ENCODE assay signal across 21 cellular contexts in the genomic region with DNA sequence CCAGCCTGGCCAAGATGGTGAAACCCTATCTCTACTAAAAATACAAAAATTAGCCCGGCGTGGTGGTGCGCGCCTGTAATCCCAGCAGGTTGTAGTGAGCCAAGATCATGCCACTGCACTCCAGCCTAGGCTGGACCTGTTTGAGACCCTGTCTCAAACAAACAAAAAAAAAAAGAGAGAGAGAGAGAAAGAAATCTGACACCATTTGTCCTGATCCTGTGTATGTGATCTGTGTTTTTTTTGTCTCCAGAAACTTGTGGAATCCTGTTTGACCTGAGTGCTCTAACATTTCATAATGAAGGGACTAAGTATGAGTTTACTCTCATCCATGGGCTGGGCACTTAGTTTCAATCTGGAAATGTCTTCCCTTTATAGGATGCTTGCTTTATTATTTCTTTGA. TPM values are rescaled to one million over a fixed set of nuclear protein-coding genes. Genes with fewer than 3 reads are reported as not detected.
A peak's percentile ranks its signal among the peaks of the same experiment; 100 is the strongest.
DNase-seq lines count a peak whose midpoint lies in the region; ATAC-seq and TF ChIP-seq lines count a peak whose summit lies in the region.
"Had no signal": no experiment of that assay in that cellular context is flagged by ENCODE, and none has a peak within 500 bp of the region (broad histone marks: within the 10 kb centered on the region; RNA-seq: fewer than 3 reads in every experiment).

No MANE protein-coding gene starts in this region.

- no peaks in the 10 kb centered on the region for H3K27me3 ChIP-seq in BLaER1 treated with 17β-estradiol and CSF1 and Interleukin-3, amounts not matched to agents 10 nM and 100 nM
- no peaks in the 10 kb centered on the region for H3K27me3 ChIP-seq in Panc1 (ENCODE audit: control insufficient read depth, insufficient read depth, low read length)
- no peaks in the 10 kb centered on the region for H3K27me3 ChIP-seq in right atrium auricular region

- H3K4me1 Mint-ChIP-seq in central memory CD8-positive, alpha-beta T cell: peaks cover 53% of the 10 kb centered on the region

- peaks cover 7% of the 10 kb centered on the region for H3K36me3 Mint-ChIP-seq in central memory CD8-positive, alpha-beta T cell (ENCODE audit: insufficient read depth)

- peak overlapping the region; percentile 51 for H3K27ac Mint-ChIP-seq in central memory CD8-positive, alpha-beta T cell (ENCODE audit: low read depth)

- peak overlapping the region in 8 of 10 experiments; percentile 69 to 85 (median 72); a peak in 11 of 20 replicates for H3K4me3 ChIP-seq in BLaER1 treated with 17β-estradiol and CSF1 and Interleukin-3, amounts not matched to agents 10 nM and 100 nM
- H3K4me3 ChIP-seq in Panc1 (ENCODE audit: low read depth in 2 of 2, low read length in 2 of 2) (no peak overlapping the region), right atrium auricular region (no peak overlapping the region)
- H3K4me3 ChIP-seq: cardiac muscle cell, smooth muscle cell had no signal

- intact Hi-C loops in Panc1 (cut with micrococcal nuclease; ENCODE audit: unreplicated experiment): no loop called here

- no TSS peak for BruUV-seq in Panc1 (replicated peaks; lab: Mats Ljungman, UMichigan)

- H4K20me1 ChIP-seq in BLaER1 treated with 17β-estradiol and CSF1 and Interleukin-3, amounts not matched to agents 10 nM and 100 nM: no peaks in the 10 kb centered on the region

- H3K9me3 Mint-ChIP-seq in central memory CD8-positive, alpha-beta T cell: no peaks in the 10 kb centered on the region
- H3K9me3 Mint-ChIP-seq: stimulated activated naive B cell treated with anti-CD40 and anti-IgM and Interleukin-4, amounts not matched to agents 10 μg/mL and 1 μg/mL and 100 μg/mL, for 72 hours had no signal

- no peak for ATAC-seq in Panc1
- ATAC-seq in central memory CD8-positive, alpha-beta T cell (replicated peaks; ENCODE audit: extremely low read depth, poor library complexity, severe bottlenecking): no peak
- ATAC-seq in GM21526 (IDR thresholded peaks at IDR 0.05; ENCODE audit: low FRiP score, unreplicated experiment): no peak
- ATAC-seq: stimulated activated naive B cell treated with anti-CD40 and anti-IgM and Interleukin-4, amounts not matched to agents 10 μg/mL and 1 μg/mL and 100 μg/mL, for 72 hours had no signal

- peaks cover 0 to 7% (median 0%) of the 10 kb centered on the region in 11 experiments; a peak in 6 of 22 replicates for H3K9me3 ChIP-seq in BLaER1 treated with 17β-estradiol and CSF1 and Interleukin-3, amounts not matched to agents 10 nM and 100 nM (replicated peaks in 1 of 11)
- H3K9me3 ChIP-seq in Panc1 (ENCODE audit: control insufficient read depth, insufficient read depth, low read depth, low read length) (no peaks in the 10 kb centered on the region), right atrium auricular region (no peaks in the 10 kb centered on the region)

- peaks cover 62 to 90% (median 80%) of the 10 kb centered on the region in 10 experiments for H3K4me1 ChIP-seq in BLaER1 treated with 17β-estradiol and CSF1 and Interleukin-3, amounts not matched to agents 10 nM and 100 nM
- H3K4me1 ChIP-seq in Panc1 (ENCODE audit: control insufficient read depth, insufficient read depth, low read length) (peaks cover 24% of the 10 kb centered on the region), right atrium auricular region (peaks cover 0 to 11% of the 10 kb centered on the region in 2 donors)

- H3K36me3 ChIP-seq in BLaER1 treated with 17β-estradiol and CSF1 and Interleukin-3, amounts not matched to agents 10 nM and 100 nM: peaks cover 0 to 21% (median 6%) of the 10 kb centered on the region in 11 experiments; a peak in 11 of 22 replicates
- H3K36me3 ChIP-seq in Panc1 (ENCODE audit: control insufficient read depth, insufficient read depth, low read length) (no peaks in the 10 kb centered on the region), right atrium auricular region (no peaks in the 10 kb centered on the region)
- H3K36me3 ChIP-seq: cardiac muscle cell had no signal

- H3K9ac ChIP-seq in BLaER1 treated with 17β-estradiol and CSF1 and Interleukin-3, amounts not matched to agents 10 nM and 100 nM: peak overlapping the region in 8 of 11 experiments; percentile 34 to 92 (median 87); a peak in 11 of 22 replicates

- peak; percentile 25 for DNase-seq in DMS53 (lab: John Stamatoyannopoulos, UW)
- no peak for DNase-seq in DMS53 treated with DMSO at 0.1 percent for 48 hours (lab: John Stamatoyannopoulos, UW; ENCODE audit: unreplicated experiment)
- DNase-seq in Panc1 (ENCODE audit: low read depth, low spot score): no peak
- DNase-seq in central memory CD8-positive, alpha-beta T cell (ENCODE audit: low spot score in 2 of 2): no peak
- DNase-seq in right atrium auricular region (ENCODE audit: low spot score): no peak
- DNase-seq in amygdala (lab: John Stamatoyannopoulos, UW): no peak
- DNase-seq: anterior cingulate cortex; Calu3; dermis blood vessel endothelial cell; mammary epithelial cell; NCI-H1436 treated with DMSO at 0.1 percent for 48 hours; NCI-H526 treated with DMSO at 0.1 percent for 48 hours; occipital lobe; stimulated activated naive B cell treated with anti-CD40 and anti-IgM and Interleukin-4, amounts not matched to agents 10 μg/mL and 1 μg/mL and 100 μg/mL, for 72 hours had no signal

- H3K27ac ChIP-seq in BLaER1 treated with 17β-estradiol and CSF1 and Interleukin-3, amounts not matched to agents 10 nM and 100 nM: peak overlapping the region; percentile 4 to 97 (median 64); a peak in 18 of 22 replicates
- H3K27ac ChIP-seq in Panc1 (ENCODE audit: low read length) (peak overlapping the region; percentile 34; the same call in 1 of the 2 replicates), right atrium auricular region (no peak overlapping the region)
- H3K27ac ChIP-seq: 22Rv1, cardiac muscle cell, HL-60 had no signal

- peak overlapping the region; percentile 11 for H3K4me3 Mint-ChIP-seq in central memory CD8-positive, alpha-beta T cell
- H3K4me3 Mint-ChIP-seq: stimulated activated naive B cell treated with anti-CD40 and anti-IgM and Interleukin-4, amounts not matched to agents 10 μg/mL and 1 μg/mL and 100 μg/mL, for 72 hours had no signal

- TF ChIP-seq CTCF in Panc1 (IDR thresholded peaks at IDR 0.05) (no peak), right atrium auricular region (IDR thresholded peaks at IDR 0.05) (no peak)

- POLR2A ChIA-PET in Panc1 (lab: Charles Lee): no interaction called here

- CTCF ChIA-PET in Panc1 (lab: Charles Lee): no interaction called here

- in situ Hi-C loops in Panc1 (cut with HindIII; ENCODE audit: low pct_unique_long_range_greater_than_20kb, low sequenced_read_pairs): no loop called here

- no peaks in the 10 kb centered on the region for H3K27me3 Mint-ChIP-seq in central memory CD8-positive, alpha-beta T cell
- H3K27me3 Mint-ChIP-seq: stimulated activated naive B cell treated with anti-CD40 and anti-IgM and Interleukin-4, amounts not matched to agents 10 μg/mL and 1 μg/mL and 100 μg/mL, for 72 hours had no signal

- H3K4me2 ChIP-seq in BLaER1 treated with 17β-estradiol and CSF1 and Interleukin-3, amounts not matched to agents 10 nM and 100 nM: peak overlapping the region; percentile 84 to 98 (median 94)
- H3K4me2 ChIP-seq: smooth muscle cell had no signal

RNA-seq across cellular contexts. Expression of a gene that starts 6.4 kb away (rescaled TPM):
- total RNA-seq in Panc1 (2021; ENCODE audit: unreplicated experiment) (12.2 TPM), right atrium auricular region (1 to 10 TPM in 1 of 2 donors, under 1 TPM in 1; 0.44 to 1.5 TPM)
- polyA plus RNA-seq in Panc1 (2012; ENCODE audit: insufficient read length): 9.6 TPM
- total RNA-seq: H4 had no signal

RNA-seq across cellular contexts. Expression of a gene that starts 13.4 kb away (rescaled TPM):
- 231 TPM for total RNA-seq in Panc1 (2021; ENCODE audit: unreplicated experiment)
- polyA plus RNA-seq in Panc1 (2012; ENCODE audit: insufficient read length): 251 TPM
- 10 to 100 TPM; 42.2 to 68.8 TPM for total RNA-seq in right atrium auricular region

RNA-seq across cellular contexts. Expression of a gene that starts 16.8 kb away (rescaled TPM):
- 55.6 TPM for total RNA-seq in Panc1 (2021; ENCODE audit: unreplicated experiment)
- 20.5 TPM for polyA plus RNA-seq in Panc1 (2012; ENCODE audit: insufficient read length)
- total RNA-seq in right atrium auricular region: under 1 TPM; 0.12 to 0.52 TPM

RNA-seq across cellular contexts. Expression of a gene that starts 52.7 kb away (rescaled TPM):
- total RNA-seq in Panc1 (2021; ENCODE audit: unreplicated experiment) (85.5 TPM), right atrium auricular region (10 to 100 TPM; 77.0 to 79.7 TPM)
- polyA plus RNA-seq in Panc1 (2012; ENCODE audit: insufficient read length): 77.4 TPM

RNA-seq across cellular contexts. Expression of a gene that starts 52.9 kb away (rescaled TPM):
- total RNA-seq in Panc1 (2021; ENCODE audit: unreplicated experiment): 63.1 TPM
- polyA plus RNA-seq in Panc1 (2012; ENCODE audit: insufficient read length): 48.7 TPM
- total RNA-seq in right atrium auricular region: 10 to 100 TPM; 88.9 to 95.2 TPM

Comparison
In these comparisons a context has a peak if more than half of its experiments do, and no peak if none do; other contexts are left out.
1. H3K27ac ChIP-seq: peak in BLaER1 treated with 17β-estradiol and CSF1 and Interleukin-3, amounts not matched to agents 10 nM and 100 nM (11 of 11) and Panc1 (single experiment); none in right atrium auricular region (0 of 2).
2. H3K4me3 ChIP-seq: peak in BLaER1 treated with 17β-estradiol and CSF1 and Interleukin-3, amounts not matched to agents 10 nM and 100 nM (8 of 10); none in Panc1 (0 of 2) and right atrium auricular region (0 of 2).
3. RNA of a gene that starts 16.8 kb away (total RNA-seq): 55.6 TPM in Panc1 (single experiment); 0.12 to 0.52 TPM in right atrium auricular region; every median in the first group is over 10 times any median in the second.